Comparison of ENCODE assay signal across 8 cellular contexts in genomic region chr12:67482751-67483661, GRCh38.
A peak's percentile ranks its signal among the peaks of the same experiment; 100 is the strongest.
DNase-seq lines count a peak whose midpoint lies in the region; ATAC-seq lines count a peak whose summit lies in the region.

No MANE protein-coding gene starts in this region.

- H3K4me3 Mint-ChIP-seq in activated naive CD4-positive, alpha-beta T cell treated with anti-CD3 and anti-CD28 coated beads for 36 hours, result no peak overlapping the region
- H3K4me3 Mint-ChIP-seq in immature natural killer cell, result peak overlapping the region; percentile 11 to 68 (median 15)

- no peak overlapping the region for H3K27ac Mint-ChIP-seq in activated naive CD4-positive, alpha-beta T cell treated with anti-CD3 and anti-CD28 coated beads for 36 hours
- peak overlapping the region in 5 of 6 donors; percentile 22 to 89 (median 59) for H3K27ac Mint-ChIP-seq in immature natural killer cell

- intact Hi-C loops in activated naive CD4-positive, alpha-beta T cell treated with anti-CD3 and anti-CD28 coated beads for 36 hours (cut with micrococcal nuclease), result loop anchor here (1.0 to 5.0 kb wide), 10 partner anchors 31 to 321 kb away; partner anchors contain the start of gene CAND1

- no peaks in the 10 kb centered on the region for H3K36me3 Mint-ChIP-seq in activated naive CD4-positive, alpha-beta T cell treated with anti-CD3 and anti-CD28 coated beads for 36 hours (ENCODE audit: low read depth)
- H3K36me3 Mint-ChIP-seq in immature natural killer cell, result peaks cover 0 to 6% (median 0%) of the 10 kb centered on the region in 3 donors

- CTCF ChIA-PET in activated naive CD4-positive, alpha-beta T cell treated with anti-CD3 and anti-CD28 coated beads for 36 hours (lab: Charles Lee), result interaction anchor here (0.6 to 1.5 kb wide), 5 partner anchors 39 to 322 kb away, joined by 3 to 5 read pairs (median 3); no protein-coding TSS in a partner anchor

- H3K4me1 Mint-ChIP-seq in activated naive CD4-positive, alpha-beta T cell treated with anti-CD3 and anti-CD28 coated beads for 36 hours (ENCODE audit: low read depth), result peaks cover 40% of the 10 kb centered on the region
- H3K4me1 Mint-ChIP-seq in immature natural killer cell, result peaks cover 31 to 32% of the 10 kb centered on the region in 2 donors

- peak; percentile 50 for ATAC-seq in HG03175 (IDR thresholded peaks at IDR 0.05; ENCODE audit: unreplicated experiment)

- peaks cover 10% of the 10 kb centered on the region for H3K9me3 Mint-ChIP-seq in activated naive CD4-positive, alpha-beta T cell treated with anti-CD3 and anti-CD28 coated beads for 36 hours
- H3K9me3 Mint-ChIP-seq in immature natural killer cell, result peaks cover 0 to 10% (median 0%) of the 10 kb centered on the region in 6 donors

- no peaks in the 10 kb centered on the region for H3K27me3 Mint-ChIP-seq in activated naive CD4-positive, alpha-beta T cell treated with anti-CD3 and anti-CD28 coated beads for 36 hours (ENCODE audit: low read depth)
- peaks cover 0 to 1% (median 0%) of the 10 kb centered on the region in 3 donors for H3K27me3 Mint-ChIP-seq in immature natural killer cell (ENCODE audit: low read depth in 3 of 3)

- DNase-seq in NCI-H1694 treated with DMSO at 0.1 percent for 48 hours (lab: John Stamatoyannopoulos, UW) (peak; percentile 21), NCI-H1694 (lab: John Stamatoyannopoulos, UW) (no peak), RPMI7951 (ENCODE audit: low read depth) (peak; percentile 54), immature natural killer cell (peak; percentile 40 to 73 (median 42)), HPDE6-E6E7 (ENCODE audit: extremely low spot score) (no peak)
- DNase-seq in activated naive CD4-positive, alpha-beta T cell treated with anti-CD3 and anti-CD28 coated beads for 36 hours, result peak; percentile 95
- peak; percentile 29 to 58 for DNase-seq in stimulated activated CD4-positive, alpha-beta T cell treated with anti-CD3 and anti-CD28 coated beads, Interleukin-4, amount 100 ng/mL, for 4 hours

Comparison
In these comparisons a context has a peak if more than half of its experiments do, and no peak if none do; other contexts are left out.
1. DNase-seq: peak in NCI-H1694 treated with DMSO at 0.1 percent for 48 hours (single experiment), RPMI7951 (single experiment), activated naive CD4-positive, alpha-beta T cell treated with anti-CD3 and anti-CD28 coated beads for 36 hours (single experiment), immature natural killer cell (3 of 3) and stimulated activated CD4-positive, alpha-beta T cell treated with anti-CD3 and anti-CD28 coated beads, Interleukin-4, amount 100 ng/mL, for 4 hours (2 of 2); none in NCI-H1694 (single experiment) and HPDE6-E6E7 (single experiment).